16 cellular contexts compared by ENCODE assay signal in the genomic region with DNA sequence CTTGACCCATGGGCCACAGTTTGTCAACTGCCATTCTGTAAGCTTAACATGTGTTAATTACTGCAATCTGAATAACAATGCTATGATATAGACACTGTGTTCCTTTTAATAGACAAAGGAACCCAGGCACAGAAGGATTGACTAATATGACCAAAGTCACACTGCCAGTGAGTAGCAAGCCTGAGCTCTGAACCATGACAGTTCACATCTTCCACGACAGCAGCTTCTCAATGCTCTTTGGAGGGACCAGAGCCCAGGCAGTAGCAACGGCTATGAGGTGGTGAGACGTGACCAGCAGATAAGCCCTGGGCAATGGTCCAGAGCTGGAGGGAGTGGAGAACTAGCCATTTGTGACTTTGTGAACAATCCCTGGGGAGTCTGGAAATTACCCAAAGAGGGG. TPM values are rescaled to one million over a fixed set of nuclear protein-coding genes. Genes with fewer than 3 reads are reported as not detected.
A peak's percentile ranks its signal among the peaks of the same experiment; 100 is the strongest.
DNase-seq lines count a peak whose midpoint lies in the region; ATAC-seq, FAIRE-seq and TF ChIP-seq lines count a peak whose summit lies in the region.
"Had no signal": no experiment of that assay in that cellular context is flagged by ENCODE, and none has a peak within 500 bp of the region (broad histone marks: within the 10 kb centered on the region; RNA-seq: fewer than 3 reads in every experiment).

No MANE protein-coding gene starts in this region.

- WGBS in H1 (ENCODE audit: extremely low coverage in 1 of 2, insufficient coverage in 1 of 2, insufficient read length in 1 of 2, insufficient replicate concordance in 2 of 2, low coverage in 1 of 2, low lambda C conversion rate in 2 of 2, missing lambda C conversion rate in 1 of 2), 2 experiments = 92% methylated on average over 3 of the region's 3 CpGs; no CpG with 5 or more reads in 1 of the 2 experiments

- peaks cover 0 to 5% (median 3%) of the 10 kb centered on the region in 4 experiments; a peak in 5 of 7 replicates for H3K4me1 ChIP-seq in H1 (replicated peaks in 1 of 4; ENCODE audit: control insufficient read depth in 3 of 4, insufficient read depth in 4 of 4, low read length in 3 of 4)

- no peaks in the 10 kb centered on the region for H3K4me1 Mint-ChIP-seq in activated T-cell treated with anti-CD3 and anti-CD28 coated beads, Interleukin-2, amount 50 U/mL, for 4 hours (ENCODE audit: low read depth)
- H3K4me1 Mint-ChIP-seq in glutamatergic neuron (ENCODE audit: low read depth, unreplicated experiment) = no peaks in the 10 kb centered on the region
- H3K4me1 Mint-ChIP-seq: activated naive CD4-positive, alpha-beta T cell treated with anti-CD3 and anti-CD28 coated beads, Interleukin-2, amount 10 ng/mL, durations not matched to agents 7 days and 5 days; stimulated activated naive CD8-positive, alpha-beta T cell treated with anti-CD3 and anti-CD28 coated beads, Interleukin-15, amount 100 ng/mL, for 72 hours had no signal

- no peak for TF ChIP-seq POLR2A in H1 (IDR thresholded peaks at IDR 0.05; ENCODE audit: control extremely low read depth in 1 of 2, low read depth in 2 of 2, low read length in 2 of 2)

- peak; percentile 27 for DNase-seq in COR-L47 (lab: John Stamatoyannopoulos, UW)
- DNase-seq in RCC 7860 (ENCODE audit: low spot score) = peak; percentile 95
- DNase-seq in H1 (ENCODE audit: low read depth in 1 of 2, low spot score in 2 of 2) = no peak
- DNase-seq in myocyte (ENCODE audit: low read depth) = peak; percentile 40
- DNase-seq in CD1c-positive myeloid dendritic cell (ENCODE audit: extremely low spot score) = no peak
- no peak for DNase-seq in dorsolateral prefrontal cortex
- DNase-seq in activated T-cell treated with anti-CD3 and anti-CD28 coated beads, Interleukin-2, amount 50 U/mL, for 4 hours = no peak
- DNase-seq in glutamatergic neuron = no peak
- DNase-seq: activated naive CD4-positive, alpha-beta T cell treated with anti-CD3 and anti-CD28 coated beads, Interleukin-2, amount 10 ng/mL, durations not matched to agents 7 days and 5 days; DMS 273 treated with DMSO at 0.1 percent for 48 hours; GM23248; Karpas-422; NCI-H1417 treated with DMSO at 0.1 percent for 48 hours; NCI-H2227 treated with DMSO at 0.1 percent for 48 hours; stimulated activated naive CD8-positive, alpha-beta T cell treated with anti-CD3 and anti-CD28 coated beads, Interleukin-15, amount 100 ng/mL, for 72 hours had no signal

- no peak overlapping the region for H3K9ac ChIP-seq in H1 (replicated peaks in 1 of 4; ENCODE audit: extremely low read depth in 1 of 4, low read depth in 3 of 4, low read length in 3 of 4)
- H3K9ac ChIP-seq: GM23248 had no signal

- H3K27ac ChIP-seq in H1 (ENCODE audit: low read depth, low read length) = no peak overlapping the region
- H3K27ac ChIP-seq in dorsolateral prefrontal cortex = no peak overlapping the region
- H3K27ac ChIP-seq: GM23248 had no signal

- no peak overlapping the region for H4K8ac ChIP-seq in H1 (ENCODE audit: extremely low read depth, insufficient read depth, low read length)

- no peak for TF ChIP-seq EP300 in H1 (IDR thresholded peaks at IDR 0.05; ENCODE audit: borderline replicate concordance in 1 of 2, low read depth in 2 of 2, low read length in 2 of 2)

- H4K91ac ChIP-seq in H1 (replicated peaks; ENCODE audit: insufficient read length, low read length) = no peak overlapping the region

- POLR2A ChIA-PET in H1 (lab: Charles Lee; ENCODE audit: partially characterized antibody) = interaction anchor here (1.8 kb wide), 1 partner anchor 17 kb away, joined by 5 read pairs; no protein-coding TSS in a partner anchor

- H3K79me1 ChIP-seq in H1 (ENCODE audit: low read depth, low read length) = no peaks in the 10 kb centered on the region

- no peak for TF ChIP-seq RAD21 in H1 (IDR thresholded peaks at IDR 0.05 in 1 of 2, conservative IDR thresholded peaks at IDR 0.05 in 1 of 2; ENCODE audit: low read depth in 2 of 2, low read length in 2 of 2)

- no peaks in the 10 kb centered on the region for H3K36me3 Mint-ChIP-seq in activated T-cell treated with anti-CD3 and anti-CD28 coated beads, Interleukin-2, amount 50 U/mL, for 4 hours (ENCODE audit: insufficient read depth)
- peaks cover 6% of the 10 kb centered on the region for H3K36me3 Mint-ChIP-seq in glutamatergic neuron (ENCODE audit: unreplicated experiment)
- H3K36me3 Mint-ChIP-seq: activated naive CD4-positive, alpha-beta T cell treated with anti-CD3 and anti-CD28 coated beads, Interleukin-2, amount 10 ng/mL, durations not matched to agents 7 days and 5 days; WTC11 had no signal

- H2BK120ac ChIP-seq in H1 (replicated peaks; ENCODE audit: low read depth, low read length) = no peak overlapping the region

- no peak overlapping the region for H3K4me3 ChIP-seq in H1 (ENCODE audit: extremely low read depth in 1 of 4, insufficient read depth in 2 of 4, low read depth in 3 of 4, low read length in 4 of 4)
- H3K4me3 ChIP-seq in dorsolateral prefrontal cortex = no peak overlapping the region
- H3K4me3 ChIP-seq: GM23248 had no signal

- peak; percentile 98 for FAIRE-seq in RCC 7860 (lab: Jason Lieb, UNC)
- FAIRE-seq in H1 (lab: Jason Lieb, UNC) = no peak

- no peaks in the 10 kb centered on the region for H3K79me2 ChIP-seq in H1 (ENCODE audit: control insufficient read depth in 1 of 2, insufficient read depth in 2 of 2, low read length in 2 of 2)

- H3K4me3 Mint-ChIP-seq in activated T-cell treated with anti-CD3 and anti-CD28 coated beads, Interleukin-2, amount 50 U/mL, for 4 hours = no peak overlapping the region
- H3K4me3 Mint-ChIP-seq in glutamatergic neuron (ENCODE audit: unreplicated experiment) = no peak overlapping the region
- H3K4me3 Mint-ChIP-seq: activated naive CD4-positive, alpha-beta T cell treated with anti-CD3 and anti-CD28 coated beads, Interleukin-2, amount 10 ng/mL, durations not matched to agents 7 days and 5 days; stimulated activated naive CD8-positive, alpha-beta T cell treated with anti-CD3 and anti-CD28 coated beads, Interleukin-15, amount 100 ng/mL, for 72 hours; WTC11 had no signal

- H3K9me3 ChIP-seq in H1 (ENCODE audit: insufficient read depth in 2 of 2, low read depth in 1 of 2, low read length in 1 of 2) = no peaks in the 10 kb centered on the region

- H3K23me2 ChIP-seq in H1 (ENCODE audit: low read depth, low read length) = no peaks in the 10 kb centered on the region

- no peak for ATAC-seq in activated T-cell treated with anti-CD3 and anti-CD28 coated beads, Interleukin-2, amount 50 U/mL, for 4 hours
- ATAC-seq: stimulated activated naive CD8-positive, alpha-beta T cell treated with anti-CD3 and anti-CD28 coated beads, Interleukin-15, amount 100 ng/mL, for 72 hours; WTC11 had no signal

- no peaks in the 10 kb centered on the region for H3K27me3 ChIP-seq in H1 (replicated peaks in 1 of 4; ENCODE audit: control insufficient read depth in 3 of 4, extremely low read depth in 1 of 4, insufficient read depth in 3 of 4, low read length in 3 of 4)
- no peaks in the 10 kb centered on the region for H3K27me3 ChIP-seq in dorsolateral prefrontal cortex

- no peak overlapping the region for H3K27ac Mint-ChIP-seq in glutamatergic neuron (ENCODE audit: unreplicated experiment)
- H3K27ac Mint-ChIP-seq: activated naive CD4-positive, alpha-beta T cell treated with anti-CD3 and anti-CD28 coated beads, Interleukin-2, amount 10 ng/mL, durations not matched to agents 7 days and 5 days; WTC11 had no signal

- H2AK5ac ChIP-seq in H1 (ENCODE audit: low read depth, low read length) = no peak overlapping the region

- H2BK5ac ChIP-seq in H1 (ENCODE audit: low read depth, low read length) = no peak overlapping the region

- H4K20me1 ChIP-seq in H1 (replicated peaks in 1 of 2; ENCODE audit: control insufficient read depth in 1 of 2, insufficient read depth in 2 of 2, low read length in 2 of 2) = no peaks in the 10 kb centered on the region

- no peak overlapping the region for H3K23ac ChIP-seq in H1 (ENCODE audit: insufficient read length)

- CTCF ChIA-PET in H1 (lab: Charles Lee; ENCODE audit: partially characterized antibody) = interaction anchor here (0.7 to 2.0 kb wide), 8 partner anchors 9 to 161 kb away, joined by 3 to 6 read pairs (median 3); no protein-coding TSS in a partner anchor

- H3K56ac ChIP-seq in H1 (replicated peaks; ENCODE audit: insufficient read length, low read depth, low read length) = no peak overlapping the region

- no peaks in the 10 kb centered on the region for H3K9me3 Mint-ChIP-seq in activated T-cell treated with anti-CD3 and anti-CD28 coated beads, Interleukin-2, amount 50 U/mL, for 4 hours
- H3K9me3 Mint-ChIP-seq in glutamatergic neuron (ENCODE audit: unreplicated experiment) = peaks cover 6% of the 10 kb centered on the region
- H3K9me3 Mint-ChIP-seq: activated naive CD4-positive, alpha-beta T cell treated with anti-CD3 and anti-CD28 coated beads, Interleukin-2, amount 10 ng/mL, durations not matched to agents 7 days and 5 days; stimulated activated naive CD8-positive, alpha-beta T cell treated with anti-CD3 and anti-CD28 coated beads, Interleukin-15, amount 100 ng/mL, for 72 hours had no signal

- no peaks in the 10 kb centered on the region for H3K36me3 ChIP-seq in H1 (ENCODE audit: control insufficient read depth in 2 of 4, insufficient read depth in 4 of 4, low read length in 3 of 4)

- no peak overlapping the region for H3K4ac ChIP-seq in H1 (replicated peaks; ENCODE audit: insufficient read length, low read depth, low read length)

- no peak overlapping the region for H2BK20ac ChIP-seq in H1 (ENCODE audit: low read length)

- no peak overlapping the region for H3K18ac ChIP-seq in H1 (ENCODE audit: extremely low read depth, low read length)

- H4K5ac ChIP-seq in H1 (ENCODE audit: insufficient read length, low read depth, low read length) = no peak overlapping the region

- no peak overlapping the region for H2BK15ac ChIP-seq in H1 (ENCODE audit: low read length)

- no peak overlapping the region for H3K14ac ChIP-seq in H1 (ENCODE audit: insufficient read length)

- intact Hi-C loops in dorsolateral prefrontal cortex (cut with DNase I) = no loop called here

- no peak for TF ChIP-seq CTCF in H1 (IDR thresholded peaks at IDR 0.05; ENCODE audit: control extremely low read depth in 1 of 3, insufficient read depth in 1 of 3, low read depth in 1 of 3, low read length in 3 of 3)
- TF ChIP-seq CTCF in dorsolateral prefrontal cortex (IDR thresholded peaks at IDR 0.05 in 54 of 56, conservative IDR thresholded peaks at IDR 0.05 in 2 of 56; ENCODE audit: low read depth in 1 of 56, partially characterized antibody in 56 of 56) = no peak
- TF ChIP-seq CTCF in glutamatergic neuron (IDR thresholded peaks at IDR 0.05; ENCODE audit: partially characterized antibody, unreplicated experiment) = no peak

- no peak overlapping the region for H2BK12ac ChIP-seq in H1 (ENCODE audit: low read depth, low read length)

- peak overlapping the region in 1 of 2 experiments; percentile 13; a peak in 1 of 4 replicates for H3K4me2 ChIP-seq in H1 (ENCODE audit: insufficient read depth in 1 of 2, low read depth in 2 of 2, low read length in 2 of 2)

- H3K27me3 Mint-ChIP-seq in activated T-cell treated with anti-CD3 and anti-CD28 coated beads, Interleukin-2, amount 50 U/mL, for 4 hours (ENCODE audit: low read depth) = peaks cover 5% of the 10 kb centered on the region
- H3K27me3 Mint-ChIP-seq in glutamatergic neuron (ENCODE audit: unreplicated experiment) = peaks cover 6% of the 10 kb centered on the region

- no peak overlapping the region for H2AFZ ChIP-seq in H1 (ENCODE audit: low read length)
- H2AFZ ChIP-seq: GM23248 had no signal

RNA-seq across cellular contexts. Expression of a gene that starts 19.4 kb away (rescaled TPM):
- 4.9 and 5.8 TPM in 2 replicates for total RNA-seq in H1 (2021; fragmentation: NEBNext Ultra II Directional; extraction: Animal tissue kit (Norgen Biotek cat#: 25700))
- polyA plus RNA-seq in H1 (2011; rRNA removed) = 4.7 and 4.9 TPM in 2 replicates
- 4.5 TPM for polyA plus RNA-seq in H1 (2011; cell fraction: cytosol; rRNA removed)
- 12.7 TPM for polyA plus RNA-seq in H1 (2011; cell fraction: nucleus; rRNA removed)
- 3.7 to 4.7 TPM (median 4.6 TPM) in 4 replicates for polyA plus RNA-seq in H1 (2012, experiment 1 of 2)
- polyA plus RNA-seq in H1 (2012, experiment 2 of 2) = 1.3 TPM
- polyA plus RNA-seq in H1 (2013, experiment 1 of 2) = 3.8 TPM
- polyA plus RNA-seq in H1 (2013, experiment 2 of 2) = 4.6 TPM
- polyA minus RNA-seq in H1 (2011; rRNA and poly(A)+ RNA removed) = 4.5 and 5.8 TPM in 2 replicates
- 0.95 TPM for polyA minus RNA-seq in H1 (2011; cell fraction: cytosol; rRNA and poly(A)+ RNA removed)
- polyA minus RNA-seq in H1 (2011; cell fraction: nucleus; rRNA and poly(A)+ RNA removed) = 5.2 TPM
- total RNA-seq in myocyte (0.26 and 0.62 TPM in 2 replicates), dorsolateral prefrontal cortex (10 to 100 TPM in 4 of 120 experiments, 1 to 10 TPM in 106, under 1 TPM in 10; 0.37 to 18.4 (median 2.5) TPM), glutamatergic neuron (ENCODE audit: unreplicated experiment) (not detected)
- 0.09 TPM for polyA plus RNA-seq in myocyte (2012)
- under 1 TPM; 0.08 to 0.15 (median 0.14) TPM for total RNA-seq in activated T-cell treated with anti-CD3 and anti-CD28 coated beads, Interleukin-2, amount 50 U/mL, for 4 hours

Comparison
In these comparisons a context has a peak if more than half of its experiments do, and no peak if none do; other contexts are left out.
1. DNase-seq: peak in COR-L47 (single experiment), RCC 7860 (single experiment) and myocyte (single experiment); none in H1 (0 of 2), CD1c-positive myeloid dendritic cell (single experiment), dorsolateral prefrontal cortex (0 of 10), activated T-cell treated with anti-CD3 and anti-CD28 coated beads, Interleukin-2, amount 50 U/mL, for 4 hours (single experiment) and glutamatergic neuron (single experiment).